Comparison of ENCODE assay signal across 10 cellular contexts in genomic region chr2:100632021-100632420, GRCh38.
A peak's percentile ranks its signal among the peaks of the same experiment; 100 is the strongest.
DNase-seq lines count a peak whose midpoint lies in the region; FAIRE-seq and TF ChIP-seq lines count a peak whose summit lies in the region.
"Had no signal": no experiment of that assay in that cellular context is flagged by ENCODE, and none has a peak within 500 bp of the region (broad histone marks: within the 10 kb centered on the region; RNA-seq: fewer than 3 reads in every experiment).

No MANE protein-coding gene starts in this region.

- peaks cover under 1% of the 10 kb centered on the region for H3K27me3 ChIP-seq in bronchial epithelial cell (ENCODE audit: control insufficient read depth, insufficient read depth, low read length)
- H3K27me3 ChIP-seq: BE2C had no signal

- no peak overlapping the region for H3K4me3 Mint-ChIP-seq in type B pancreatic cell
- H3K4me3 Mint-ChIP-seq: CD4-positive, alpha-beta memory T cell had no signal

- H3K4me3 ChIP-seq in bronchial epithelial cell (ENCODE audit: low read depth, low read length), result no peak overlapping the region
- H3K4me3 ChIP-seq: A549, GM23248 had no signal

- peaks cover 15% of the 10 kb centered on the region for H3K27me3 Mint-ChIP-seq in type B pancreatic cell
- H3K27me3 Mint-ChIP-seq: CD4-positive, alpha-beta memory T cell had no signal

- H3K4me1 Mint-ChIP-seq in type B pancreatic cell (ENCODE audit: unreplicated experiment), result peaks cover 8% of the 10 kb centered on the region

- no peaks in the 10 kb centered on the region for H3K36me3 Mint-ChIP-seq in type B pancreatic cell
- H3K36me3 Mint-ChIP-seq: CD4-positive, alpha-beta memory T cell had no signal

- H3K27ac Mint-ChIP-seq in type B pancreatic cell, result no peak overlapping the region

- TF ChIP-seq CTCF in bronchial epithelial cell (IDR thresholded peaks at IDR 0.05; ENCODE audit: insufficient read depth, low read length, severe bottlenecking) (no peak), type B pancreatic cell (conservative IDR thresholded peaks at IDR 0.05) (no peak)

- peak; percentile 70 for FAIRE-seq in bronchial epithelial cell (lab: Jason Lieb, UNC)
- FAIRE-seq: A549 had no signal

- DNase-seq in NCI-H748 (lab: John Stamatoyannopoulos, UW; ENCODE audit: unreplicated experiment) (peak; percentile 22), NCI-H748 treated with DMSO at 0.1 percent for 48 hours (lab: John Stamatoyannopoulos, UW) (no peak), DMS79 treated with DMSO at 0.1 percent for 48 hours (lab: John Stamatoyannopoulos, UW) (peak; percentile 87), bronchial epithelial cell (ENCODE audit: low read depth) (no peak), type B pancreatic cell (ENCODE audit: extremely low spot score, unreplicated experiment) (peak; percentile 18), foreskin melanocyte (no peak)
- DNase-seq: BE2C; CD4-positive, alpha-beta memory T cell; GM23248 had no signal

- H3K9me3 Mint-ChIP-seq in type B pancreatic cell, result no peaks in the 10 kb centered on the region
- H3K9me3 Mint-ChIP-seq: CD4-positive, alpha-beta memory T cell had no signal

- no peaks in the 10 kb centered on the region for H3K36me3 ChIP-seq in bronchial epithelial cell (ENCODE audit: control insufficient read depth, insufficient read depth, low read length)
- H3K36me3 ChIP-seq: BE2C had no signal

Comparison
In these comparisons a context has a peak if more than half of its experiments do, and no peak if none do; other contexts are left out.
1. DNase-seq: peak in NCI-H748 (single experiment), DMS79 treated with DMSO at 0.1 percent for 48 hours (single experiment) and type B pancreatic cell (single experiment); none in NCI-H748 treated with DMSO at 0.1 percent for 48 hours (single experiment), bronchial epithelial cell (single experiment) and foreskin melanocyte (single experiment).